Comparison of ENCODE assay signal across 22 cellular contexts in genomic region chr15:54979949-54980348, GRCh38.
"Had no signal": no experiment of that assay in that cellular context is flagged by ENCODE, and none has a peak within 500 bp of the region (broad histone marks: within the 10 kb centered on the region; RNA-seq: fewer than 3 reads in every experiment).

No MANE protein-coding gene starts in this region.

- H3K27ac ChIP-seq: SK-N-MC had no signal

- H3K27ac Mint-ChIP-seq: activated CD8-positive, alpha-beta T cell treated with anti-CD3 and anti-CD28 coated beads, Interleukin-2, amount 10 ng/mL, durations not matched to agents 7 days and 5 days; activated naive CD4-positive, alpha-beta T cell treated with anti-CD3 and anti-CD28 coated beads, Interleukin-2, amount 50 U/mL, for 24 hours; IgD-negative memory B cell had no signal

- DNase-seq: activated CD4-positive, alpha-beta T cell treated with anti-CD3 and anti-CD28 coated beads for 48 hours; activated CD4-positive, alpha-beta T cell treated with anti-CD3 and anti-CD28 coated beads, Interleukin-2, amount 50 U/mL, for 4 hours; activated CD4-positive, CD25-positive, alpha-beta regulatory T cell treated with anti-CD3 and anti-CD28 coated beads, Interleukin-2, amount 50 U/mL, for 72 hours; activated CD8-positive, alpha-beta memory T cell treated with anti-CD3 and anti-CD28 coated beads, Interleukin-2, amount 50 U/mL, for 48 hours; activated CD8-positive, alpha-beta T cell treated with anti-CD3 and anti-CD28 coated beads, Interleukin-2, amount 10 ng/mL, durations not matched to agents 7 days and 5 days; activated naive CD4-positive, alpha-beta T cell; activated T-cell treated with anti-CD3 and anti-CD28 coated beads, Interleukin-2, amount 50 U/mL, for 1 hour; aorta; KG1; NCI-H1092 treated with DMSO at 0.1 percent for 48 hours; NCI-H1417 treated with DMSO at 0.1 percent for 48 hours; NCI-H1694; NCI-H2029; NCI-H2107; NCI-H510A treated with DMSO at 0.1 percent for 48 hours; NCI-H748 treated with DMSO at 0.1 percent for 48 hours; RPMI8226; SW 1271 had no signal

- H3K4me1 Mint-ChIP-seq: activated naive CD4-positive, alpha-beta T cell treated with anti-CD3 and anti-CD28 coated beads, Interleukin-2, amount 50 U/mL, for 24 hours; central memory CD8-positive, alpha-beta T cell; IgD-negative memory B cell had no signal

- H3K36me3 Mint-ChIP-seq: activated naive CD4-positive, alpha-beta T cell treated with anti-CD3 and anti-CD28 coated beads, Interleukin-2, amount 50 U/mL, for 24 hours; IgD-negative memory B cell had no signal

- H3K4me3 Mint-ChIP-seq: activated CD8-positive, alpha-beta T cell treated with anti-CD3 and anti-CD28 coated beads, Interleukin-2, amount 10 ng/mL, durations not matched to agents 7 days and 5 days; activated naive CD4-positive, alpha-beta T cell treated with anti-CD3 and anti-CD28 coated beads, Interleukin-2, amount 50 U/mL, for 24 hours; central memory CD8-positive, alpha-beta T cell; IgD-negative memory B cell had no signal

- H3K27me3 Mint-ChIP-seq: IgD-negative memory B cell had no signal

- H3K4me3 ChIP-seq: SK-N-MC had no signal

- H3K9me3 Mint-ChIP-seq: activated naive CD4-positive, alpha-beta T cell treated with anti-CD3 and anti-CD28 coated beads, Interleukin-2, amount 50 U/mL, for 24 hours had no signal
